Comparison of ENCODE assay signal across 1 cellular context in the genomic region with DNA sequence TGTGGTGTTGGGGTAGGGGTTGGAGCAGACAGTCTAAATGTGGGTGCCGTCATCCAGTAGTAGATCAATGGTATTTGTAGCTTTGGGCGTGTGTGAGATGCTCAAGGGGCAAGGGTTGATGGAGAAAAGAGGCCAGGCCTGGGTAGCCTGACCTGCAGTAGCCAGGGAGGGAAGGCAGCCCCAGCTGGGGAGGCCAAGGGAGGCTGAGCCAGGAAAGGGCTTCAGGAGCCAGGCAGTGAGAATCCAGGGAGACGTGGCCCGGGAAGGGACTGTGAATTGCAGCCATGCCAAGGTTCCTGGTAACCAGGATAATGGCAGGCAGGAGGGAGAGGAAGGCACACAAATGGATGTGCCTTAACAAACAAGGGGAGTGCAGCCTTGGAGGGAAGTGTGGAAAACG.
TF ChIP-seq lines count a peak whose summit lies in the region.

No MANE protein-coding gene starts in this region.

TF ChIP-seq in HepG2, 621 proteins besides CTCF, POLR2A, EP300 and RAD21:
- no peak for TF ChIP-seq MYC (CRISPR knock-in tag; IDR thresholded peaks at IDR 0.05; ENCODE audit: borderline replicate concordance)
- TF ChIP-seq ZNF234 (CRISPR knock-in tag; conservative IDR thresholded peaks at IDR 0.05): no peak
- 0 out of 2 replicates have a peak, but pooled peaks have one; percentile 19 for TF ChIP-seq KDM2A (CRISPR knock-in tag; IDR thresholded peaks at IDR 0.05; ENCODE audit: borderline replicate concordance, low read depth)
- TF ChIP-seq MEIS1 (CRISPR knock-in tag; IDR thresholded peaks at IDR 0.05; ENCODE audit: borderline replicate concordance): no peak
- TF ChIP-seq ZNF646 (CRISPR knock-in tag; IDR thresholded peaks at IDR 0.05): no peak
- TF ChIP-seq DNMT1 (CRISPR knock-in tag; IDR thresholded peaks at IDR 0.05): no peak
